Comparison of ENCODE assay signal across 7 cellular contexts in genomic region chr10:47578547-47578946, GRCh38.
A peak's percentile ranks its signal among the peaks of the same experiment; 100 is the strongest.
ATAC-seq lines count a peak whose summit lies in the region.

No MANE protein-coding gene starts in this region.

- ATAC-seq in GM18870 (IDR thresholded peaks at IDR 0.05; ENCODE audit: unreplicated experiment) (peak; percentile 98), GM19452 (IDR thresholded peaks at IDR 0.05; ENCODE audit: unreplicated experiment) (peak; percentile 96), GM21576 (IDR thresholded peaks at IDR 0.05; ENCODE audit: unreplicated experiment) (peak; percentile 93), HG02759 (IDR thresholded peaks at IDR 0.05; ENCODE audit: unreplicated experiment) (peak; percentile 97), HG03025 (IDR thresholded peaks at IDR 0.05; ENCODE audit: low FRiP score, unreplicated experiment) (peak; percentile 79), HG03175 (IDR thresholded peaks at IDR 0.05; ENCODE audit: unreplicated experiment) (peak; percentile 96), HG03521 (IDR thresholded peaks at IDR 0.05; ENCODE audit: unreplicated experiment) (peak; percentile 78)

Comparison
In these comparisons a context has a peak if more than half of its experiments do, and no peak if none do; other contexts are left out.
1. Peak in every context shown above with its lines: ATAC-seq.